8 cellular contexts compared by ENCODE assay signal in the genomic region with DNA sequence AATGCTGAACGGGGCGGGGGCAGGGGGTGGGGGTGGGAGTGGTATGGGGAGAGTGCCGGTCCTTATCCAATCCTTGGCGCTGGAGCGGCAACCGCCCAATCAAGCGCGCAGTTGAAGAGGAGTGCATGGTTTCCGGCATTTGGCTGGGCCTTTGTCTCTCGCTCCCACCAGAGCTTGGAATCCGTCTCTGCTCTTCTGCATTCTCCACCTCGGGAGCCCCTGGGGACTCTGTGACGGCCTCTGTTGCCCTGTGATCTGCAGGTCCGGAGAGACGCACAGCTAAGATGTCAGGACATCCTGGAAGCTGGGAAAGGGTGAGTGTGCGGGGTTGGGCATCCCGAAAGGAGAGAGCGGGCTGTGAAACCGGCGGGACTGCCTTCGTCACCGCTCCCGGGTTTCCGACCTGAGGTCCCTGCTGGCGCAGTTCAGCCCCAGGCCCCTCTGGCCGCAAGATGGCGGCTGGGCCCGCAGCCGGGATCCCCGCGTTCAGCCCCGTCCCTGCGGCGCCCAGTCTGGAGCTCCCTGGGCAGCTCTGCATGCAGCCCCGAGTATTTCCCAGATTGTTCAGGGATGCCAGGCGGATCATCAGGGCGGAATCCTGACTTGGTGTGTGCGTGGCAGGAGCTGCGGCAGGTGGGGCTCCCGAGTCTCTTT. TPM values are rescaled to one million over a fixed set of nuclear protein-coding genes. Genes with fewer than 3 reads are reported as not detected.
A peak's percentile ranks its signal among the peaks of the same experiment; 100 is the strongest.
DNase-seq lines count a peak whose midpoint lies in the region; ATAC-seq and TF ChIP-seq lines count a peak whose summit lies in the region.

No MANE protein-coding gene starts in this region.

- H3K36me3 ChIP-seq in mesenchymal stem cell (ENCODE audit: control insufficient read depth in 1 of 2, insufficient read depth in 2 of 2, low read depth in 1 of 2, low read length in 2 of 2) = peaks cover 19% of the 10 kb centered on the region in 2 experiments

- peak overlapping the region; percentile 33 for H2BK5ac ChIP-seq in mesenchymal stem cell (ENCODE audit: low read depth, low read length, poor library complexity, severe bottlenecking)

- H3K9me3 Mint-ChIP-seq in effector memory CD8-positive, alpha-beta T cell = no peaks in the 10 kb centered on the region

- peak overlapping the region; percentile 77 for H3K4me2 ChIP-seq in mesenchymal stem cell (ENCODE audit: low read length, poor library complexity, severe bottlenecking)

- H3K4me3 Mint-ChIP-seq in effector memory CD8-positive, alpha-beta T cell = peak overlapping the region; percentile 99

- H3K27ac Mint-ChIP-seq in effector memory CD8-positive, alpha-beta T cell = peak overlapping the region; percentile 98

- no peaks in the 10 kb centered on the region for H3K9me3 ChIP-seq in mesenchymal stem cell (ENCODE audit: control insufficient read depth, low read length)

- H3K79me1 ChIP-seq in mesenchymal stem cell (replicated peaks; ENCODE audit: low read length, poor library complexity, severe bottlenecking) = peaks cover 5% of the 10 kb centered on the region

- DNase-seq in NCI-H774 (lab: John Stamatoyannopoulos, UW) (peak; percentile 92), mesenchymal stem cell (peak; percentile 96)
- peak; percentile 57 to 67 for DNase-seq in activated CD8-positive, alpha-beta memory T cell treated with anti-CD3 and anti-CD28 coated beads for 4 hours (ENCODE audit: low read depth in 2 of 2)
- peak; percentile 69 to 78 (median 71) for DNase-seq in effector memory CD8-positive, alpha-beta T cell
- peak; percentile 54 for DNase-seq in stimulated activated CD8-positive, alpha-beta memory T cell treated with anti-CD3 and anti-CD28 coated beads, Interleukin-12 subunit alpha, Interleukin-12 subunit beta, amount 100 ng/mL, for 24 hours (ENCODE audit: extremely low read depth)

- H2AK5ac ChIP-seq in mesenchymal stem cell (ENCODE audit: low read length, severe bottlenecking) = no peak overlapping the region

- whole genome bisulfite sequencing in mesenchymal stem cell = under 1% methylated on average over 40 of the region's 40 CpGs

- H2BK12ac ChIP-seq in mesenchymal stem cell (ENCODE audit: low read length in 2 of 2) = no peak overlapping the region

- H3K27me3 ChIP-seq in mesenchymal stem cell (ENCODE audit: control insufficient read depth in 1 of 2, insufficient read depth in 1 of 2, low read length in 2 of 2) = no peaks in the 10 kb centered on the region

- peak; percentile 95 for ATAC-seq in GM19351 (IDR thresholded peaks at IDR 0.05; ENCODE audit: unreplicated experiment)
- ATAC-seq in HG03520 (IDR thresholded peaks at IDR 0.05; ENCODE audit: unreplicated experiment) = peak; percentile 94
- ATAC-seq in effector memory CD8-positive, alpha-beta T cell (replicated peaks) = peak; percentile 98

- H2BK15ac ChIP-seq in mesenchymal stem cell (ENCODE audit: low read depth, poor library complexity, severe bottlenecking) = peak overlapping the region; percentile 40

- H3K4me3 ChIP-seq in mesenchymal stem cell (ENCODE audit: insufficient read depth in 1 of 2, low read depth in 1 of 2, low read length in 2 of 2) = peak overlapping the region; percentile 77 to 98

- no peak for TF ChIP-seq CTCF in C4-2B (conservative IDR thresholded peaks at IDR 0.05)

- peak overlapping the region; percentile 71 to 82 for H3K18ac ChIP-seq in mesenchymal stem cell (ENCODE audit: low read depth in 1 of 2, low read length in 2 of 2)

- H3K27ac ChIP-seq in C4-2B (peak overlapping the region; percentile 84), mesenchymal stem cell (ENCODE audit: low read length, poor library complexity, severe bottlenecking) (peak overlapping the region; percentile 99)

- H3K9ac ChIP-seq in mesenchymal stem cell (ENCODE audit: low read length) = peak overlapping the region; percentile 99

- peak overlapping the region; percentile 91 for H4K8ac ChIP-seq in mesenchymal stem cell (ENCODE audit: low read length)

- no peaks in the 10 kb centered on the region for H3K27me3 Mint-ChIP-seq in effector memory CD8-positive, alpha-beta T cell

- peak overlapping the region in 1 of 2 experiments; percentile 45 for H3K14ac ChIP-seq in mesenchymal stem cell (ENCODE audit: low read length in 2 of 2)

- peak overlapping the region; percentile 52 for H2BK120ac ChIP-seq in mesenchymal stem cell (ENCODE audit: low read depth, low read length)

- peaks cover 31 to 39% of the 10 kb centered on the region in 2 donors for H3K4me1 Mint-ChIP-seq in effector memory CD8-positive, alpha-beta T cell (ENCODE audit: low read depth in 2 of 2)

- peaks cover 27% of the 10 kb centered on the region for H3K36me3 Mint-ChIP-seq in effector memory CD8-positive, alpha-beta T cell (ENCODE audit: insufficient read depth)

- peak overlapping the region; percentile 97 for H4K91ac ChIP-seq in mesenchymal stem cell (ENCODE audit: low read length)

- peaks cover 4% of the 10 kb centered on the region for H3K4me1 ChIP-seq in mesenchymal stem cell (ENCODE audit: control insufficient read depth, insufficient read depth, low read depth, low read length)

- H2AFZ ChIP-seq in mesenchymal stem cell (ENCODE audit: low read depth, low read length) = peak overlapping the region; percentile 6

- H3K4ac ChIP-seq in mesenchymal stem cell (ENCODE audit: low read depth in 1 of 2, low read length in 2 of 2) = peak overlapping the region; percentile 42 to 95

- no peak overlapping the region for H3K23ac ChIP-seq in mesenchymal stem cell (ENCODE audit: low read length in 2 of 2)

RNA-seq across cellular contexts. Expression of a gene that starts 53.6 kb away (rescaled TPM):
- 8.2 TPM for polyA plus RNA-seq in mesenchymal stem cell (2013, experiment 1 of 2)
- 8.1 TPM for polyA plus RNA-seq in mesenchymal stem cell (2013, experiment 2 of 2)

Comparison
In these comparisons a context has a peak if more than half of its experiments do, and no peak if none do; other contexts are left out.
1. Peak in every context shown above with its lines: DNase-seq, ATAC-seq, H3K4me3 ChIP-seq and H3K27ac ChIP-seq.